8 cellular contexts compared by ENCODE assay signal in the genomic region with DNA sequence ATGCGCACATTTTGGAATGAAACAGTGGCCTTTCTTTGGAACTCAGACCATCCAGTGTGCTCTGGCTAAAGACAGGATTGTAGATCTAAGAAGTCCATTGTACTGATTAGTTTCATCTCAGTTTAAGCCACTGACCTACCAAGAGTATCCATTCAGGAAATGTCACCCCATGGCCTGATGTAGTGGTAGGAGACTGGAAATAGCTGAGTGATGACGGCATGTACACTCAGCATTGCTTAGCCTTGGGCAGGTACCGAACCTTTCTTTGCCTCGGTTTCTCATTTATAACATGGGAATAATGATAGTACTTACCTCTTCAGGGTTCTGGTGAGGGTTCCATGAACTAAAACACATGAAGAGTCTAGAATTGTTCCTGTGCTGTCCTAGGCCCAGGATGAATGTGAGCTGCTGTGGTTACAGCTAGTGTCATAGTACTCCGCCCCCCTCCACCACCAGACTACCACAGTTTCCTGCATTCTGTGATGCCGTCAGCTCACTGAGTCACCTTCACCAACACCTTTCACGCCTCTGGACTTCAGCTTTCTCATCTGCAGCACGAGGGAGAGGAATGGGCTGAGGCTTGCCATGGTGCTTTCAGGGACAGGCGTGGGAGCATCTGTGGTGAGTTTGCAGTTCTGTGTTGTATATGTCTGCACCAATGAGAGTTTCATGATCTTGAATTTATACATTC.
DNase-seq lines count a peak whose midpoint lies in the region; ATAC-seq and FAIRE-seq lines count a peak whose summit lies in the region.
"Had no signal": no experiment of that assay in that cellular context is flagged by ENCODE, and none has a peak within 500 bp of the region (broad histone marks: within the 10 kb centered on the region; RNA-seq: fewer than 3 reads in every experiment).

No MANE protein-coding gene starts in this region.

- intact Hi-C loops in activated T-helper 1 cell treated with anti-CD3 and anti-CD28 coated beads, Interleukin-12 subunit alpha, Interleukin-12 subunit beta, Interleukin-2, Interleukin-4 antibody, amounts not matched to agents 30 ng/mL and 10 ng/mL and 1 ng/mL, durations not matched to agents 14 hours and 24 hours and 36 hours (cut with micrococcal nuclease) = loop anchor here (1.0 to 5.0 kb wide), 3 partner anchors 30 to 140 kb away; no protein-coding TSS in a partner anchor

- DNase-seq in HPDE6-E6E7 (ENCODE audit: extremely low spot score) = peak; percentile 49
- DNase-seq in activated T-helper 1 cell treated with anti-CD3 and anti-CD28 coated beads, Interleukin-12 subunit alpha, Interleukin-12 subunit beta, Interleukin-2, Interleukin-4 antibody, amounts not matched to agents 30 ng/mL and 10 ng/mL and 1 ng/mL, durations not matched to agents 14 hours and 24 hours and 36 hours (ENCODE audit: low spot score) = peak; percentile 76
- peak; percentile 72 for DNase-seq in small intestine
- no peak for DNase-seq in AML-193 (lab: John Stamatoyannopoulos, UW)
- no peak for DNase-seq in HuH-7 (ENCODE audit: low spot score)
- DNase-seq in SW 1271 (lab: John Stamatoyannopoulos, UW) = no peak

- H3K36me3 Mint-ChIP-seq in activated T-helper 1 cell treated with anti-CD3 and anti-CD28 coated beads, Interleukin-12 subunit alpha, Interleukin-12 subunit beta, Interleukin-2, Interleukin-4 antibody, amounts not matched to agents 30 ng/mL and 10 ng/mL and 1 ng/mL, durations not matched to agents 14 hours and 24 hours and 36 hours (ENCODE audit: low read depth) = no peaks in the 10 kb centered on the region

- no peaks in the 10 kb centered on the region for H3K4me1 ChIP-seq in small intestine (ENCODE audit: control insufficient read depth in 2 of 2, insufficient read depth in 1 of 2, low read depth in 1 of 2, low read length in 1 of 2)

- peak; percentile 91 for ATAC-seq in GM21360 (IDR thresholded peaks at IDR 0.05; ENCODE audit: unreplicated experiment)

- peaks cover 10% of the 10 kb centered on the region for H3K9me3 Mint-ChIP-seq in activated T-helper 1 cell treated with anti-CD3 and anti-CD28 coated beads, Interleukin-12 subunit alpha, Interleukin-12 subunit beta, Interleukin-2, Interleukin-4 antibody, amounts not matched to agents 30 ng/mL and 10 ng/mL and 1 ng/mL, durations not matched to agents 14 hours and 24 hours and 36 hours

- no peaks in the 10 kb centered on the region for H3K27me3 ChIP-seq in small intestine (ENCODE audit: control insufficient read depth in 2 of 2, insufficient read depth in 2 of 2, low read length in 2 of 2)

- H3K36me3 ChIP-seq in small intestine (ENCODE audit: control insufficient read depth in 2 of 2, insufficient read depth in 2 of 2, low read length in 2 of 2) = no peaks in the 10 kb centered on the region

- FAIRE-seq in small intestine (lab: Jason Lieb, UNC) = no peak

- H3K27me3 Mint-ChIP-seq in activated T-helper 1 cell treated with anti-CD3 and anti-CD28 coated beads, Interleukin-12 subunit alpha, Interleukin-12 subunit beta, Interleukin-2, Interleukin-4 antibody, amounts not matched to agents 30 ng/mL and 10 ng/mL and 1 ng/mL, durations not matched to agents 14 hours and 24 hours and 36 hours (ENCODE audit: insufficient read depth) = peaks cover 14% of the 10 kb centered on the region

- peaks cover 15% of the 10 kb centered on the region for H3K4me1 Mint-ChIP-seq in activated T-helper 1 cell treated with anti-CD3 and anti-CD28 coated beads, Interleukin-12 subunit alpha, Interleukin-12 subunit beta, Interleukin-2, Interleukin-4 antibody, amounts not matched to agents 30 ng/mL and 10 ng/mL and 1 ng/mL, durations not matched to agents 14 hours and 24 hours and 36 hours (ENCODE audit: low read depth)

- H3K27ac Mint-ChIP-seq in activated T-helper 1 cell treated with anti-CD3 and anti-CD28 coated beads, Interleukin-12 subunit alpha, Interleukin-12 subunit beta, Interleukin-2, Interleukin-4 antibody, amounts not matched to agents 30 ng/mL and 10 ng/mL and 1 ng/mL, durations not matched to agents 14 hours and 24 hours and 36 hours = peak overlapping the region; percentile 31

- H3K9me3 ChIP-seq in small intestine (ENCODE audit: control insufficient read depth, low read depth) = no peaks in the 10 kb centered on the region

- H3K4me3 Mint-ChIP-seq in activated T-helper 1 cell treated with anti-CD3 and anti-CD28 coated beads, Interleukin-12 subunit alpha, Interleukin-12 subunit beta, Interleukin-2, Interleukin-4 antibody, amounts not matched to agents 30 ng/mL and 10 ng/mL and 1 ng/mL, durations not matched to agents 14 hours and 24 hours and 36 hours = peak overlapping the region; percentile 0

- WGBS in small intestine, 3 donors = 73 to 84% (median 79%) methylated on average over 9 of the region's 9 CpGs

- H3K27ac ChIP-seq in small intestine (ENCODE audit: low read depth in 1 of 2, low read length in 1 of 2) = peak overlapping the region in 1 of 2 donors; percentile 28
- H3K27ac ChIP-seq: SK-N-MC had no signal

- H3K4me3 ChIP-seq in small intestine (ENCODE audit: low read depth in 1 of 2, low read length in 2 of 2) = no peak overlapping the region
- H3K4me3 ChIP-seq: SK-N-MC had no signal

Comparison
In these comparisons a context has a peak if more than half of its experiments do, and no peak if none do; other contexts are left out.
1. DNase-seq: peak in HPDE6-E6E7 (single experiment), activated T-helper 1 cell treated with anti-CD3 and anti-CD28 coated beads, Interleukin-12 subunit alpha, Interleukin-12 subunit beta, Interleukin-2, Interleukin-4 antibody, amounts not matched to agents 30 ng/mL and 10 ng/mL and 1 ng/mL, durations not matched to agents 14 hours and 24 hours and 36 hours (single experiment) and small intestine (single experiment); none in AML-193 (0 of 2), HuH-7 (single experiment) and SW 1271 (0 of 2).